13 cellular contexts compared by ENCODE assay signal in the genomic region with DNA sequence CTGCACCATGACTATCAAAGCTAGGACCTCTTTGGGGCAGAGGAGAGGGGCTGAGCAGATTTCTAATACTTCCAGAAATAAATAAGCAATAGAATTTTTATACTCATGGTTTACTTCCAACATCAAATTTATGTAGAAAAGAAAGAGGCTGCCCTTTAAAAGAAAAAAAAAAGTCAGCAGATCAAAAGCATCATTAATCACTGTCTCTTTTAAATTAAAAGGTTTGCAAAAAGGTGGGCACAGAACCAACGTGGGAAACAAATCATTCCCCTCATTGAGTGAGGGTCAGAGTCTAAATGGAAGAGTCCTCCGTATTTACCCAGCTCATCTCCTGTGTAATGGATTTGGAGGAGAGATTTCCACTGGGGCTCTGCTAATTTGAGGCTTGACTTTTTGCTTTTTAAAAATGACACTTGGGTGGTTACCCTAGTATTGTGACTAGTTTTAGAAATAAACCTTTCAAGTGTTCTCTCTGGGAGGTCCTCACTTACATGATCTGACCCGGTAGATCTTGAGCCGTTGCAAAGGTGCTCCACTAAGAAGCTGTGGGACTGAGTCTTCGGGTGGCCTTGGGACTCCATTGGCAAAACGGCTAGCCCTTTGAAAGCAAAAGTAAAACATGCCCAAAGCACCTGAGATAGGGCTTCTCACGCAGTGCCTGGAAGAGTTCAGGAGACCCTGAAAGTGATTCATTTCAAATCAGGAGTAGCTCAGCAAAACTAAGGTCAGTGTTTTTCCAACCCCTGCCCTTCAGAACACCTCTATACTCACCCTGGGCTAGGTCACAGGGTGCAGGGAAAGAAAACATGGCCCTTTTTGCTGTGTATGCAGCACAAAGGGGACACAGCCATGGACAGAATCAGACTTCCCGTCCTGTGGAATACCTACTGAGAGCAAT.
DNase-seq lines count a peak whose midpoint lies in the region; ATAC-seq and TF ChIP-seq lines count a peak whose summit lies in the region.
"Had no signal": no experiment of that assay in that cellular context is flagged by ENCODE, and none has a peak within 500 bp of the region (broad histone marks: within the 10 kb centered on the region; RNA-seq: fewer than 3 reads in every experiment).

No MANE protein-coding gene starts in this region.

- H3K4me1 ChIP-seq in upper lobe of right lung, result peaks cover 7% of the 10 kb centered on the region

- peak overlapping the region; percentile 45 for H3K27ac ChIP-seq in upper lobe of right lung
- H3K27ac ChIP-seq: neutrophil had no signal

- TF ChIP-seq CTCF in upper lobe of right lung (IDR thresholded peaks at IDR 0.05), result no peak

- H3K27ac Mint-ChIP-seq in activated naive CD8-positive, alpha-beta T cell treated with anti-CD3 and anti-CD28 coated beads, Interleukin-2, amount 50 U/mL, for 24 hours, result peak overlapping the region; percentile 89
- H3K27ac Mint-ChIP-seq in memory B cell, result peak overlapping the region; percentile 51

- H3K9me3 ChIP-seq in upper lobe of right lung, result no peaks in the 10 kb centered on the region
- H3K9me3 ChIP-seq: neutrophil had no signal

- H3K36me3 Mint-ChIP-seq in activated T-cell treated with anti-CD3 and anti-CD28 coated beads, Interleukin-2, amount 50 U/mL, for 4 hours (ENCODE audit: insufficient read depth), result peaks cover 36% of the 10 kb centered on the region
- peaks cover 38% of the 10 kb centered on the region for H3K36me3 Mint-ChIP-seq in activated naive CD8-positive, alpha-beta T cell treated with anti-CD3 and anti-CD28 coated beads, Interleukin-2, amount 50 U/mL, for 24 hours (ENCODE audit: low read depth)
- H3K36me3 Mint-ChIP-seq in memory B cell, result peaks cover 22% of the 10 kb centered on the region

- H3K9me3 Mint-ChIP-seq in activated T-cell treated with anti-CD3 and anti-CD28 coated beads, Interleukin-2, amount 50 U/mL, for 4 hours, result no peaks in the 10 kb centered on the region
- peaks cover 3% of the 10 kb centered on the region for H3K9me3 Mint-ChIP-seq in activated naive CD8-positive, alpha-beta T cell treated with anti-CD3 and anti-CD28 coated beads, Interleukin-2, amount 50 U/mL, for 24 hours
- H3K9me3 Mint-ChIP-seq in memory B cell, result peaks cover 2% of the 10 kb centered on the region

- intact Hi-C loops in upper lobe of right lung (cut with DNase I), result no loop called here

- H3K4me3 ChIP-seq in upper lobe of right lung, result no peak overlapping the region
- H3K4me3 ChIP-seq: smooth muscle cell had no signal

- no peaks in the 10 kb centered on the region for H3K36me3 ChIP-seq in upper lobe of right lung

- ATAC-seq in activated T-cell treated with anti-CD3 and anti-CD28 coated beads, Interleukin-2, amount 50 U/mL, for 4 hours, result peak; percentile 22 to 41
- ATAC-seq in activated naive CD8-positive, alpha-beta T cell treated with anti-CD3 and anti-CD28 coated beads, Interleukin-2, amount 50 U/mL, for 24 hours, result peak; percentile 79
- ATAC-seq in memory B cell (ENCODE audit: low read depth) (no peak), upper lobe of right lung (peak; percentile 39)

- no peak for DNase-seq in activated T-cell treated with anti-CD3 and anti-CD28 coated beads, Interleukin-2, amount 50 U/mL, for 4 hours
- DNase-seq in activated T-cell treated with anti-CD3 and anti-CD28 coated beads, Interleukin-2, amount 50 U/mL, for 1 hour, result no peak
- DNase-seq in activated naive CD8-positive, alpha-beta T cell treated with anti-CD3 and anti-CD28 coated beads, Interleukin-2, amount 50 U/mL, for 24 hours, result no peak
- DNase-seq in memory B cell (ENCODE audit: low spot score in 2 of 2) (no peak), upper lobe of right lung (no peak), AG20443 (ENCODE audit: low spot score) (no peak), NCI-H510A (lab: John Stamatoyannopoulos, UW) (no peak), NCI-H1092 (lab: John Stamatoyannopoulos, UW) (no peak)
- DNase-seq: left ventricle myocardium superior, NCI-H2081, trophoblast cell had no signal

- peaks cover 63% of the 10 kb centered on the region for H3K4me1 Mint-ChIP-seq in activated T-cell treated with anti-CD3 and anti-CD28 coated beads, Interleukin-2, amount 50 U/mL, for 4 hours (ENCODE audit: low read depth)
- peaks cover 80% of the 10 kb centered on the region for H3K4me1 Mint-ChIP-seq in activated naive CD8-positive, alpha-beta T cell treated with anti-CD3 and anti-CD28 coated beads, Interleukin-2, amount 50 U/mL, for 24 hours
- peaks cover 39% of the 10 kb centered on the region for H3K4me1 Mint-ChIP-seq in memory B cell

- H3K27me3 Mint-ChIP-seq in activated T-cell treated with anti-CD3 and anti-CD28 coated beads, Interleukin-2, amount 50 U/mL, for 4 hours (ENCODE audit: low read depth), result no peaks in the 10 kb centered on the region
- no peaks in the 10 kb centered on the region for H3K27me3 Mint-ChIP-seq in activated naive CD8-positive, alpha-beta T cell treated with anti-CD3 and anti-CD28 coated beads, Interleukin-2, amount 50 U/mL, for 24 hours
- H3K27me3 Mint-ChIP-seq in memory B cell, result no peaks in the 10 kb centered on the region

- no peak overlapping the region for H3K4me3 Mint-ChIP-seq in activated T-cell treated with anti-CD3 and anti-CD28 coated beads, Interleukin-2, amount 50 U/mL, for 4 hours
- H3K4me3 Mint-ChIP-seq in activated naive CD8-positive, alpha-beta T cell treated with anti-CD3 and anti-CD28 coated beads, Interleukin-2, amount 50 U/mL, for 24 hours, result peak overlapping the region; percentile 68
- no peak overlapping the region for H3K4me3 Mint-ChIP-seq in memory B cell

- no peaks in the 10 kb centered on the region for H3K27me3 ChIP-seq in upper lobe of right lung
- H3K27me3 ChIP-seq: neutrophil had no signal
